ENCODE assay signal across 8 cellular contexts in the genomic region with DNA sequence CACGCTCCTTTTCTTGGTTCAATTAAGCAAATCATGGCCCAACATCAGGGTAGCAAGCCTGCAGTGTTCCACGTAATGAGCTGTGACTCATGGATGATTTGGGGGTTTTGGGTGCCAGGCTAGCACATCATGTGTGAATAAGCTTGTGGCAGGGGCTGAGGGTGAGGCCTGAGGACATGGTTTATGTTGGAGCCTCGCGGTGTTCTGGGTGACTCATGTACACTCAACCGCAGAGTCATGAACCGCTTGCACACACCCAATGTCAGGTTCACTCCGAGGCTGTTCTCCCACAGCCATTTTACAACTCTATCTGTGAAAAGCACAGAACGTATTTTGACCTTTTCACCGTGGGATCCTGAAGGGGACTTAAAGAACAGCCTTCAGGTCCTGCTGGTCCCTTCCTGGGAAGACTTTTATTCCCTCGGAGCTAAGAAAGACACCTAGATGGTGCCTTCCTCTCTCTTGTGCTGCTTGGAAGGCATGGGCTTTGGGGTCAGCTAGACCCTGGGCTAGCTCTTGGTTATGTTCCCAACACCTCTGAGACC.
A peak's percentile ranks its signal among the peaks of the same experiment; 100 is the strongest.
DNase-seq lines count a peak whose midpoint lies in the region; ATAC-seq and TF ChIP-seq lines count a peak whose summit lies in the region.

No MANE protein-coding gene starts in this region.

- ATAC-seq in GM18498 (IDR thresholded peaks at IDR 0.05; ENCODE audit: unreplicated experiment) = peak; percentile 65
- peak; percentile 100 for ATAC-seq in RWPE2 (ENCODE audit: low read depth)

- intact Hi-C loops in colonic mucosa (cut with DNase I) (no loop called here), spleen (cut with DNase I; ENCODE audit: low total_unique reads) (no loop called here)

- no peak overlapping the region for H3K4me3 ChIP-seq in RWPE2 (ENCODE audit: severe bottlenecking)
- H3K4me3 ChIP-seq in colonic mucosa = no peak overlapping the region
- no peak overlapping the region for H3K4me3 ChIP-seq in spleen

- H3K4me1 ChIP-seq in RWPE2 (ENCODE audit: insufficient read depth, poor library complexity, severe bottlenecking) (peaks cover 19% of the 10 kb centered on the region), colonic mucosa (no peaks in the 10 kb centered on the region), spleen (peaks cover 0 to 33% (median 13%) of the 10 kb centered on the region in 6 donors)

- WGBS in spleen, 5 donors = 61 to 91% (median 82%) methylated on average over 10 of the region's 10 CpGs

- H3K36me3 ChIP-seq in RWPE2 (ENCODE audit: low read depth) (no peaks in the 10 kb centered on the region), colonic mucosa (no peaks in the 10 kb centered on the region), spleen (no peaks in the 10 kb centered on the region)

- H3K9me3 ChIP-seq in RWPE2 (ENCODE audit: severe bottlenecking) = no peaks in the 10 kb centered on the region
- H3K9me3 ChIP-seq in colonic mucosa = no peaks in the 10 kb centered on the region
- no peaks in the 10 kb centered on the region for H3K9me3 ChIP-seq in spleen

- H3K9ac ChIP-seq in colonic mucosa (ENCODE audit: low read depth in 2 of 2, low read length in 2 of 2) = no peak overlapping the region

- H3K27me3 ChIP-seq in RWPE2 (ENCODE audit: insufficient read depth, poor library complexity, severe bottlenecking) (no peaks in the 10 kb centered on the region), colonic mucosa (no peaks in the 10 kb centered on the region), spleen (replicated peaks in 1 of 7) (no peaks in the 10 kb centered on the region)

- peak overlapping the region; percentile 56 for H3K27ac ChIP-seq in RWPE2 (ENCODE audit: poor library complexity, severe bottlenecking)
- H3K27ac ChIP-seq in colonic mucosa = peak overlapping the region; percentile 6
- peak overlapping the region in 7 of 8 donors; percentile 30 to 83 (median 79) for H3K27ac ChIP-seq in spleen

- TF ChIP-seq CTCF in RWPE2 (IDR thresholded peaks at IDR 0.05; ENCODE audit: poor library complexity, severe bottlenecking) (no peak), colonic mucosa (IDR thresholded peaks at IDR 0.05) (no peak), spleen (IDR thresholded peaks at IDR 0.05 in 8 of 11, conservative IDR thresholded peaks at IDR 0.05 in 3 of 11) (no peak)

- no peak for TF ChIP-seq POLR2A in spleen (IDR thresholded peaks at IDR 0.05)

- DNase-seq in RWPE2 (ENCODE audit: low spot score) = peak; percentile 94
- no peak for DNase-seq in colonic mucosa
- no peak for DNase-seq in spleen
- DNase-seq in SHP77 (lab: John Stamatoyannopoulos, UW) = no peak
- DNase-seq in COLO668 (lab: John Stamatoyannopoulos, UW; ENCODE audit: unreplicated experiment) = no peak
- no peak for DNase-seq in anterior cingulate cortex (lab: John Stamatoyannopoulos, UW)
- no peak for DNase-seq in DMS 273 treated with DMSO at 0.1 percent for 48 hours (lab: John Stamatoyannopoulos, UW)

Comparison
In these comparisons a context has a peak if more than half of its experiments do, and no peak if none do; other contexts are left out.
1. H3K27ac ChIP-seq: peak in every context shown above with its lines; median percentile 79 in spleen; 56 in RWPE2; 6 in colonic mucosa.